Comparison of ENCODE assay signal across 16 cellular contexts in genomic region chr3:148882288-148882687, GRCh38. TPM values are rescaled to one million over a fixed set of nuclear protein-coding genes. Genes with fewer than 3 reads are reported as not detected.
DNase-seq lines count a peak whose midpoint lies in the region; ATAC-seq and TF ChIP-seq lines count a peak whose summit lies in the region.
"Had no signal": no experiment of that assay in that cellular context is flagged by ENCODE, and none has a peak within 500 bp of the region (broad histone marks: within the 10 kb centered on the region; RNA-seq: fewer than 3 reads in every experiment).

No MANE protein-coding gene starts in this region.

- H3K36me3 Mint-ChIP-seq in endothelial cell (ENCODE audit: low read depth, unreplicated experiment), result no peaks in the 10 kb centered on the region

- no peaks in the 10 kb centered on the region for H3K36me3 ChIP-seq in adipocyte (ENCODE audit: control insufficient read depth, insufficient read depth, low read length, severe bottlenecking)
- H3K36me3 ChIP-seq: colonic mucosa, prostate gland, SJSA1 had no signal

- no peaks in the 10 kb centered on the region for H3K27me3 Mint-ChIP-seq in endothelial cell (ENCODE audit: unreplicated experiment)

- H3K4me3 ChIP-seq in LNCaP clone FGC (ENCODE audit: low read depth, low read length) (no peak overlapping the region), adipocyte (ENCODE audit: low read length) (no peak overlapping the region)
- H3K4me3 ChIP-seq: colonic mucosa, prostate gland, SJSA1 had no signal

- no peaks in the 10 kb centered on the region for H3K9me3 Mint-ChIP-seq in endothelial cell (ENCODE audit: unreplicated experiment)
- H3K9me3 Mint-ChIP-seq: activated naive CD4-positive, alpha-beta T cell treated with anti-CD3 and anti-CD28 coated beads for 36 hours had no signal

- no peaks in the 10 kb centered on the region for H3K9me3 ChIP-seq in adipocyte (ENCODE audit: control insufficient read depth, low read length)
- H3K9me3 ChIP-seq: colonic mucosa, prostate gland, SJSA1 had no signal

- ATAC-seq in GM18858 (IDR thresholded peaks at IDR 0.05; ENCODE audit: unreplicated experiment), result no peak
- ATAC-seq in stimulated activated naive CD8-positive, alpha-beta T cell treated with anti-CD3 and anti-CD28 coated beads, Interleukin-15, Interleukin-2, amounts not matched to agents 100 U/mL and 50 U/mL, for 24 hours, result no peak

- peaks cover 7% of the 10 kb centered on the region for H3K4me1 Mint-ChIP-seq in endothelial cell (ENCODE audit: unreplicated experiment)

- H3K27ac Mint-ChIP-seq in endothelial cell (ENCODE audit: unreplicated experiment), result no peak overlapping the region
- H3K27ac Mint-ChIP-seq: activated naive CD4-positive, alpha-beta T cell treated with anti-CD3 and anti-CD28 coated beads for 36 hours had no signal

- DNase-seq in COLO668 (lab: John Stamatoyannopoulos, UW; ENCODE audit: unreplicated experiment), result peak; percentile 3
- peak; percentile 22 for DNase-seq in LNCaP clone FGC (ENCODE audit: low read depth)
- peak; percentile 65 for DNase-seq in adipocyte (ENCODE audit: low read depth)
- peak; percentile 24 for DNase-seq in globus pallidus (ENCODE audit: low spot score)
- DNase-seq in endothelial cell (ENCODE audit: low spot score), result no peak
- DNase-seq in HPDE6-E6E7 (ENCODE audit: extremely low spot score), result no peak
- DNase-seq in stimulated activated naive CD8-positive, alpha-beta T cell treated with anti-CD3 and anti-CD28 coated beads, Interleukin-15, Interleukin-2, amounts not matched to agents 100 U/mL and 50 U/mL, for 24 hours, result no peak
- DNase-seq: activated CD8-positive, alpha-beta memory T cell treated with anti-CD3 and anti-CD28 coated beads for 24 hours; activated naive CD4-positive, alpha-beta T cell treated with anti-CD3 and anti-CD28 coated beads for 36 hours; colonic mucosa; DND-41; foreskin fibroblast had no signal

- H3K9ac ChIP-seq in adipocyte (ENCODE audit: low read length), result no peak overlapping the region

- H3K4me3 Mint-ChIP-seq in endothelial cell (ENCODE audit: unreplicated experiment), result no peak overlapping the region
- H3K4me3 Mint-ChIP-seq: activated naive CD4-positive, alpha-beta T cell treated with anti-CD3 and anti-CD28 coated beads for 36 hours had no signal

- H3K4me1 ChIP-seq in adipocyte (ENCODE audit: control insufficient read depth, insufficient read depth, low read length), result no peaks in the 10 kb centered on the region
- H3K4me1 ChIP-seq: colonic mucosa, prostate gland had no signal

- no peaks in the 10 kb centered on the region for H3K27me3 ChIP-seq in adipocyte (replicated peaks; ENCODE audit: control insufficient read depth, insufficient read depth, low read length)
- H3K27me3 ChIP-seq: colonic mucosa, SJSA1 had no signal

- TF ChIP-seq CTCF in LNCaP clone FGC (IDR thresholded peaks at IDR 0.05; ENCODE audit: control insufficient read depth, extremely low read depth, insufficient read depth) (no peak), endothelial cell (IDR thresholded peaks at IDR 0.05; ENCODE audit: unreplicated experiment) (no peak)

RNA-seq across cellular contexts. Expression of gene CPA3, which starts 17.2 kb away (rescaled TPM):
- total RNA-seq in endothelial cell (ENCODE audit: unreplicated experiment), result not detected
- total RNA-seq: activated naive CD4-positive, alpha-beta T cell treated with anti-CD3 and anti-CD28 coated beads for 36 hours; H1 had no signal

RNA-seq across cellular contexts. Expression of gene CPB1, which starts 54.7 kb away (rescaled TPM):
- 37.2 TPM for total RNA-seq in endothelial cell (ENCODE audit: unreplicated experiment)
- total RNA-seq: activated naive CD4-positive, alpha-beta T cell treated with anti-CD3 and anti-CD28 coated beads for 36 hours; H1; SJSA1 had no signal

Comparison
In these comparisons a context has a peak if more than half of its experiments do, and no peak if none do; other contexts are left out.
1. DNase-seq: peak in COLO668 (single experiment), LNCaP clone FGC (single experiment), adipocyte (single experiment) and globus pallidus (single experiment); none in endothelial cell (single experiment), HPDE6-E6E7 (single experiment) and stimulated activated naive CD8-positive, alpha-beta T cell treated with anti-CD3 and anti-CD28 coated beads, Interleukin-15, Interleukin-2, amounts not matched to agents 100 U/mL and 50 U/mL, for 24 hours (single experiment).